ENCODE assay signal across 8 cellular contexts in the genomic region with DNA sequence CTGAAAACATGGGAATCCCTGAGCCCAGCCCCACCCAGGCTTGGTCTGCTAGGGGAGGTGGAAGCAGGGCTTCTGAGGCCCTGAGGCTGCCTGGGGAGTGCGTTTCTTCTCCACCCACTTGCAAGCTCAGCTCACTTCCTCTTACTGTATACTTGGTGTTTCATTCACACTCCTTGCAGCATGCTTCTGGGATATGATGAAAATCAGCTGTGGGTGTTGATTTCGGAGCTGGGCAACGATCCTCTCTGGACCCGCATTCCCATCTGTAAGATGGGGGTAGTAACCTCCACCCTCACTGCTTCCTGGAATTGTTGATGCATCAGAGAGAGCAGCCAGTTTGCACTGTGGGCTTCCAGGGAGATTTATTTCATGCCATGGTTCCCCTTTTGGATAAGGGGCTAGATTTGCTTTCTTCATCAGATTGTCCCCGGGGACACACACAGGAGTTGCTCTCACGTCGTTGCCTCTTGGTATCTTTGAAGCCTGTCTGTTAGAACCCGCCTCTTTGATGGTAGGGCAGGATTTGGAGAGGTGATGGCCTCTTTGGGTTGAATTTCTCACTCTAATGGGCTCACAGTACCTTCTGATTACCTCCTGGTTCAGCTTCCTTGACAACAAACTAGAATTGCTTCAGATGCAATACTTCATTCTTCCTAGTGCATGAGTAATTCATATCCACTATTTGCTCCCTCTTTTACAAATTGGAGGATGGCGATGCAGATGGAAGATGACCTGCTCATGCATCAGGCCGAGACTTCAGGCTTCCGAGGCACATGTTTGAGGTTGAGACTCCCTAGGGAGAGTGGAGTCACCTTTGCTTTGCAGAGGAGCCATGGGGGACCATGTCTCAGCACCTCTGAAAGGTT. TPM values are rescaled to one million over a fixed set of nuclear protein-coding genes. Genes with fewer than 3 reads are reported as not detected.
DNase-seq lines count a peak whose midpoint lies in the region; ATAC-seq and TF ChIP-seq lines count a peak whose summit lies in the region.

No MANE protein-coding gene starts in this region.

- POLR2A ChIA-PET in T-cell (lab: Charles Lee), result no interaction called here

- H3K4me3 Mint-ChIP-seq in T-cell, result peak overlapping the region; percentile 44 to 88 (median 82)

- H3K4me2 ChIP-seq in BLaER1 treated with 17β-estradiol and CSF1 and Interleukin-3, amounts not matched to agents 10 nM and 100 nM, result peak overlapping the region; percentile 92 to 100 (median 99)

- no peaks in the 10 kb centered on the region for H3K9me3 Mint-ChIP-seq in T-cell

- TF ChIP-seq CTCF in gastroesophageal sphincter (IDR thresholded peaks at IDR 0.05) (no peak), upper lobe of left lung (IDR thresholded peaks at IDR 0.05) (no peak)

- H3K27ac ChIP-seq in BLaER1 treated with 17β-estradiol and CSF1 and Interleukin-3, amounts not matched to agents 10 nM and 100 nM, result peak overlapping the region; percentile 30 to 89 (median 85); a peak in 21 of 22 replicates
- H3K27ac ChIP-seq in gastroesophageal sphincter (peak overlapping the region in 3 of 4 donors; percentile 12 to 75 (median 60)), upper lobe of left lung (peak overlapping the region; percentile 75 to 90 (median 86))

- peaks cover 0 to 21% (median 0%) of the 10 kb centered on the region in 11 experiments; a peak in 5 of 22 replicates for H3K36me3 ChIP-seq in BLaER1 treated with 17β-estradiol and CSF1 and Interleukin-3, amounts not matched to agents 10 nM and 100 nM
- H3K36me3 ChIP-seq in gastroesophageal sphincter (no peaks in the 10 kb centered on the region), upper lobe of left lung (no peaks in the 10 kb centered on the region)

- no peaks in the 10 kb centered on the region for H3K27me3 ChIP-seq in BLaER1 treated with 17β-estradiol and CSF1 and Interleukin-3, amounts not matched to agents 10 nM and 100 nM
- H3K27me3 ChIP-seq in gastroesophageal sphincter (no peaks in the 10 kb centered on the region), upper lobe of left lung (no peaks in the 10 kb centered on the region)

- CTCF ChIA-PET in T-cell (lab: Charles Lee), result no interaction called here

- peak overlapping the region; percentile 92 to 97 for H3K27ac Mint-ChIP-seq in T-cell

- no peak for TF ChIP-seq EP300 in gastroesophageal sphincter (IDR thresholded peaks at IDR 0.05)
- TF ChIP-seq EP300 in upper lobe of left lung (IDR thresholded peaks at IDR 0.05), result peak in 1 of 4 donors; percentile 41

- DNase-seq in T-cell, result peak in 3 of 34 experiments; percentile 30 to 44 (median 33)
- peak in 1 of 2 donors; percentile 69 for DNase-seq in upper lobe of left lung
- no peak for DNase-seq in NCI-H526 (lab: John Stamatoyannopoulos, UW)
- no peak for DNase-seq in NCI-H748 (lab: John Stamatoyannopoulos, UW; ENCODE audit: unreplicated experiment)

- H3K36me3 Mint-ChIP-seq in T-cell, result no peaks in the 10 kb centered on the region

- peak overlapping the region in 9 of 10 experiments; percentile 27 to 72 (median 63); a peak in 18 of 20 replicates for H3K4me3 ChIP-seq in BLaER1 treated with 17β-estradiol and CSF1 and Interleukin-3, amounts not matched to agents 10 nM and 100 nM
- H3K4me3 ChIP-seq in gastroesophageal sphincter (no peak overlapping the region), upper lobe of left lung (no peak overlapping the region)

- 66 to 71% methylated on average over 8 to 10 of the region's 11 CpGs for WGBS in gastroesophageal sphincter (ENCODE audit: low coverage in 1 of 2), 2 donors
- WGBS in upper lobe of left lung, 2 donors, result 51 to 53% methylated on average over 11 of the region's 11 CpGs

- H3K4me1 Mint-ChIP-seq in T-cell, result peaks cover 99 to 100% (median 100%) of the 10 kb centered on the region in 3 donors

- peaks cover 0 to 100% (median 41%) of the 10 kb centered on the region in 11 experiments; a peak in 17 of 22 replicates for H4K20me1 ChIP-seq in BLaER1 treated with 17β-estradiol and CSF1 and Interleukin-3, amounts not matched to agents 10 nM and 100 nM

- H3K4me1 ChIP-seq in BLaER1 treated with 17β-estradiol and CSF1 and Interleukin-3, amounts not matched to agents 10 nM and 100 nM, result peaks cover 100% of the 10 kb centered on the region in 10 experiments
- H3K4me1 ChIP-seq in gastroesophageal sphincter (peaks cover 4 to 100% (median 62%) of the 10 kb centered on the region in 3 donors), upper lobe of left lung (peaks cover 98 to 100% (median 100%) of the 10 kb centered on the region in 4 donors)

- ATAC-seq in GM19438 (IDR thresholded peaks at IDR 0.05; ENCODE audit: low read depth, unreplicated experiment) (peak; percentile 56), T-cell (replicated peaks in 1 of 4) (peak; percentile 51 to 60 (median 58)), gastroesophageal sphincter (peak; percentile 40), upper lobe of left lung (ENCODE audit: low FRiP score in 2 of 2) (peak; percentile 54 to 62), HG03378 (IDR thresholded peaks at IDR 0.05; ENCODE audit: unreplicated experiment) (no peak)

- no peaks in the 10 kb centered on the region for H3K27me3 Mint-ChIP-seq in T-cell

- H3K9me3 ChIP-seq in BLaER1 treated with 17β-estradiol and CSF1 and Interleukin-3, amounts not matched to agents 10 nM and 100 nM (replicated peaks in 1 of 11), result no peaks in the 10 kb centered on the region
- no peaks in the 10 kb centered on the region for H3K9me3 ChIP-seq in gastroesophageal sphincter
- H3K9me3 ChIP-seq in upper lobe of left lung, result no peaks in the 10 kb centered on the region

- H3K9ac ChIP-seq in BLaER1 treated with 17β-estradiol and CSF1 and Interleukin-3, amounts not matched to agents 10 nM and 100 nM, result peak overlapping the region; percentile 18 to 83 (median 78); a peak in 20 of 22 replicates

- TF ChIP-seq POLR2A in gastroesophageal sphincter (IDR thresholded peaks at IDR 0.05) (no peak), upper lobe of left lung (IDR thresholded peaks at IDR 0.05) (no peak)

RNA-seq across cellular contexts. Expression of a gene that starts 40.4 kb away (rescaled TPM):
- total RNA-seq in T-cell, result 100 to 1,000 TPM in 1 of 5 donors, 10 to 100 TPM in 4; 74.6 to 103 (median 85.5) TPM
- 10 to 100 TPM; 39.2 to 81.1 (median 46.2) TPM for total RNA-seq in gastroesophageal sphincter
- total RNA-seq in upper lobe of left lung, result 100 to 1,000 TPM in 1 of 6 donors, 10 to 100 TPM in 5; 47.1 to 105 (median 68.6) TPM

Comparison
In these comparisons a context has a peak if more than half of its experiments do, and no peak if none do; other contexts are left out.
1. H3K4me3 ChIP-seq: peak in BLaER1 treated with 17β-estradiol and CSF1 and Interleukin-3, amounts not matched to agents 10 nM and 100 nM (9 of 10); none in gastroesophageal sphincter (0 of 2) and upper lobe of left lung (0 of 4).
2. Peak in every context shown above with its lines, with median percentiles within 50 percentile points of each other: H3K27ac ChIP-seq.